In genomic region chr2:209578394-209579006, GRCh38 we compare ENCODE assay signal across 20 cellular contexts.
A peak's percentile ranks its signal among the peaks of the same experiment; 100 is the strongest.
DNase-seq lines count a peak whose midpoint lies in the region; ATAC-seq and TF ChIP-seq lines count a peak whose summit lies in the region.
"Had no signal": no experiment of that assay in that cellular context is flagged by ENCODE, and none has a peak within 500 bp of the region (broad histone marks: within the 10 kb centered on the region; RNA-seq: fewer than 3 reads in every experiment).

No MANE protein-coding gene starts in this region.

- H3K9me3 Mint-ChIP-seq in neural crest cell: no peaks in the 10 kb centered on the region
- H3K9me3 Mint-ChIP-seq: activated CD4-positive, alpha-beta T cell treated with anti-CD3 and anti-CD28 coated beads, Interleukin-2, amount 10 ng/mL, durations not matched to agents 7 days and 5 days; T-cell had no signal

- H3K36me3 Mint-ChIP-seq in neural crest cell (ENCODE audit: low read depth): no peaks in the 10 kb centered on the region
- H3K36me3 Mint-ChIP-seq: T-cell had no signal

- peaks cover 48% of the 10 kb centered on the region for H3K4me1 Mint-ChIP-seq in neural crest cell

- no peak for TF ChIP-seq CTCF in neural crest cell (conservative IDR thresholded peaks at IDR 0.05)

- peak overlapping the region; percentile 2 for H3K27ac ChIP-seq in cingulate gyrus (ENCODE audit: low read depth, low read length)
- H3K27ac ChIP-seq: BLaER1 treated with 17β-estradiol and CSF1 and Interleukin-3, amounts not matched to agents 10 nM and 100 nM; gastroesophageal sphincter; neutrophil; RWPE1 had no signal

- peak overlapping the region; percentile 91 for H3K27ac Mint-ChIP-seq in neural crest cell (ENCODE audit: unreplicated experiment)
- H3K27ac Mint-ChIP-seq: activated CD4-positive, alpha-beta T cell treated with anti-CD3 and anti-CD28 coated beads, Interleukin-2, amount 10 ng/mL, durations not matched to agents 7 days and 5 days; T-cell had no signal

- H3K4me3 Mint-ChIP-seq in neural crest cell: peak overlapping the region; percentile 79

- H3K27me3 Mint-ChIP-seq in neural crest cell (ENCODE audit: low read depth): no peaks in the 10 kb centered on the region
- H3K27me3 Mint-ChIP-seq: T-cell had no signal

- DNase-seq in NCI-H1092 treated with DMSO at 0.1 percent for 48 hours (lab: John Stamatoyannopoulos, UW) (peak; percentile 28), NCI-H1092 (lab: John Stamatoyannopoulos, UW) (no peak), NCI-H2227 (lab: John Stamatoyannopoulos, UW; ENCODE audit: unreplicated experiment) (peak; percentile 75), neural crest cell (ENCODE audit: low read depth, low spot score) (no peak)
- DNase-seq: activated CD4-positive, alpha-beta T cell treated with anti-CD3 and anti-CD28 coated beads, Interleukin-2, amount 10 ng/mL, durations not matched to agents 7 days and 5 days; activated CD8-positive, alpha-beta memory T cell treated with anti-CD3 and anti-CD28 coated beads, Interleukin-2, amount 50 U/mL, for 4 hours; Calu3; MG63; stimulated activated CD4-positive, alpha-beta T cell treated with anti-CD3 and anti-CD28 coated beads, Interleukin-4, amount 100 ng/mL, for 24 hours; T-cell had no signal

- ATAC-seq in HG03520 (IDR thresholded peaks at IDR 0.05; ENCODE audit: unreplicated experiment): no peak
- no peak for ATAC-seq in GM21526 (IDR thresholded peaks at IDR 0.05; ENCODE audit: low FRiP score, unreplicated experiment)
- ATAC-seq in GM21390 (IDR thresholded peaks at IDR 0.05; ENCODE audit: unreplicated experiment): no peak
- ATAC-seq: esophagus mucosa, gastroesophageal sphincter, left lobe of liver, T-cell had no signal

Comparison
In these comparisons a context has a peak if more than half of its experiments do, and no peak if none do; other contexts are left out.
1. DNase-seq: peak in NCI-H1092 treated with DMSO at 0.1 percent for 48 hours (single experiment) and NCI-H2227 (single experiment); none in NCI-H1092 (single experiment) and neural crest cell (single experiment).